ENCODE assay signal across 12 cellular contexts in the genomic region with DNA sequence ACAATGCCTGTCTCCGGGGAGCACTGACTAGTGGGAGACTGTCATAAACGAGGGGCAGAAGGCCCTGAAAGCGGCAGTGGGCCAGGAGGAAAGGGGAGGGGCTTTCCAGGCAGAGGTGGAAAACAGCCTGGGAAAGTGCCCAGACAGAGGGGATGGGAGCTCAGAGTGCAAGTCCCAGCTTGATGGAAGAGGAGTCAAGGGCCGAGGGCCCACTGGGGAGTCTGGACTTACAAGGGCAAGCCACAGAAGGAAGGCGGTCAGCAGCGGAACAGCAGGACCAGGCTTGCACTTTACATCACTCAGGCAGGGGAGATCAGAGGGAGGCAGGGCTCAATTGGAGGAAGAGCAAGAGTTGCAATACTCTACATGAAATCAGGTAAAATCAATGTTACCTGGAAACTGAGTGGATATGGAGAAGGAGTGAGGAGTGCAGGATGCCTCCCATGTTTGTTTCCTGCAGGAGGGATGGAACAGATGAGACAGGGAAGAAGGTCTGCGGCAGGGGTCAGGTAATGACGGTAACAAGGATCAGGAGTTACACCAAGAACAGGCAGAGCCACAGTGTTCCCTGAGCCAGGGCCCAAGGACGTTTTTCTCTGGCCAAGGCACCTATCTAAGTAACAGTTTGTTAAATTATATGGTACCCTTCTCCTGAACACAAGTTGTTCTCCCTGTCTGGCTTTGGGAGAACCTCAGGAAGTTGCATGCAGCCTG. TPM values are rescaled to one million over a fixed set of nuclear protein-coding genes. Genes with fewer than 3 reads are reported as not detected.
DNase-seq lines count a peak whose midpoint lies in the region; ATAC-seq and TF ChIP-seq lines count a peak whose summit lies in the region.
"Had no signal": no experiment of that assay in that cellular context is flagged by ENCODE, and none has a peak within 500 bp of the region (broad histone marks: within the 10 kb centered on the region; RNA-seq: fewer than 3 reads in every experiment).

No MANE protein-coding gene starts in this region.

- no peaks in the 10 kb centered on the region for H4K20me1 ChIP-seq in GM23248 (ENCODE audit: insufficient read depth)

- ATAC-seq in gastroesophageal sphincter, result no peak
- ATAC-seq in HG03135 (IDR thresholded peaks at IDR 0.05; ENCODE audit: unreplicated experiment), result no peak
- ATAC-seq: activated CD4-positive, CD25-positive, alpha-beta regulatory T cell treated with anti-CD3 and anti-CD28 coated beads, Interleukin-2, amount 50 U/mL, for 24 hours had no signal

- no peaks in the 10 kb centered on the region for H3K9me3 Mint-ChIP-seq in activated CD4-positive, alpha-beta memory T cell treated with anti-CD3 and anti-CD28 coated beads for 36 hours
- H3K9me3 Mint-ChIP-seq: IgD-negative memory B cell had no signal

- H3K36me3 ChIP-seq in GM23248 (ENCODE audit: low read depth), result no peaks in the 10 kb centered on the region
- no peaks in the 10 kb centered on the region for H3K36me3 ChIP-seq in gastroesophageal sphincter
- H3K36me3 ChIP-seq in rectal smooth muscle tissue (ENCODE audit: control insufficient read depth, insufficient read depth, low read length), result no peaks in the 10 kb centered on the region
- H3K36me3 ChIP-seq: Peyer's patch had no signal

- H3K4me2 ChIP-seq in GM23248 (ENCODE audit: unreplicated experiment), result no peak overlapping the region

- peaks cover 100% of the 10 kb centered on the region for H3K79me2 ChIP-seq in GM23248 (ENCODE audit: insufficient read depth)

- DNase-seq in GM23248 (no peak), NCI-H1436 treated with DMSO at 0.1 percent for 48 hours (lab: John Stamatoyannopoulos, UW) (no peak), AG08396 (ENCODE audit: low spot score) (no peak), GM13977 (ENCODE audit: low spot score) (no peak)
- no peak for DNase-seq in activated CD4-positive, alpha-beta memory T cell treated with anti-CD3 and anti-CD28 coated beads for 36 hours
- DNase-seq: NCI-H2029 treated with DMSO at 0.1 percent for 48 hours, Peyer's patch had no signal

- no peaks in the 10 kb centered on the region for H3K9me3 ChIP-seq in GM23248 (ENCODE audit: low read depth)
- H3K9me3 ChIP-seq in gastroesophageal sphincter, result no peaks in the 10 kb centered on the region
- H3K9me3 ChIP-seq: Peyer's patch had no signal

- in situ Hi-C loops in GM23248 (cut with MboI), result no loop called here
- in situ Hi-C loops in GM13977 (cut with MboI; ENCODE audit: low pct_unique_long_range_greater_than_20kb, low sequenced_read_pairs, unreplicated experiment), result no loop called here

- H3K4me3 ChIP-seq in GM23248 (no peak overlapping the region), gastroesophageal sphincter (no peak overlapping the region), rectal smooth muscle tissue (ENCODE audit: low read length) (no peak overlapping the region)
- H3K4me3 ChIP-seq: Peyer's patch had no signal

- POLR2A ChIA-PET in activated CD4-positive, alpha-beta memory T cell treated with anti-CD3 and anti-CD28 coated beads for 36 hours (lab: Charles Lee), result no interaction called here

- no peaks in the 10 kb centered on the region for H3K36me3 Mint-ChIP-seq in activated CD4-positive, alpha-beta memory T cell treated with anti-CD3 and anti-CD28 coated beads for 36 hours
- H3K36me3 Mint-ChIP-seq: IgD-negative memory B cell had no signal

- no peak overlapping the region for H3K4me3 Mint-ChIP-seq in activated CD4-positive, alpha-beta memory T cell treated with anti-CD3 and anti-CD28 coated beads for 36 hours
- H3K4me3 Mint-ChIP-seq: IgD-negative memory B cell had no signal

- H3K27ac ChIP-seq in GM23248 (peak overlapping the region; percentile 39), gastroesophageal sphincter (peak overlapping the region in 3 of 4 donors; percentile 58 to 90 (median 59)), rectal smooth muscle tissue (ENCODE audit: low read depth, low read length) (peak overlapping the region; percentile 28)

- intact Hi-C loops in activated CD4-positive, alpha-beta memory T cell treated with anti-CD3 and anti-CD28 coated beads for 36 hours (cut with micrococcal nuclease), result no loop called here

- H3K4me1 ChIP-seq in GM23248 (ENCODE audit: insufficient read depth) (peaks cover 71% of the 10 kb centered on the region), gastroesophageal sphincter (peaks cover 0 to 93% (median 69%) of the 10 kb centered on the region in 3 donors), rectal smooth muscle tissue (ENCODE audit: control insufficient read depth, insufficient read depth, low read length) (peaks cover 29% of the 10 kb centered on the region)

- H3K27me3 ChIP-seq in GM23248 (replicated peaks; ENCODE audit: insufficient read depth) (no peaks in the 10 kb centered on the region), gastroesophageal sphincter (no peaks in the 10 kb centered on the region), rectal smooth muscle tissue (ENCODE audit: control insufficient read depth, insufficient read depth, low read length) (no peaks in the 10 kb centered on the region)
- H3K27me3 ChIP-seq: Peyer's patch had no signal

- no peak overlapping the region for H2AFZ ChIP-seq in GM23248

- TF ChIP-seq CTCF in gastroesophageal sphincter (IDR thresholded peaks at IDR 0.05) (no peak), GM13977 (IDR thresholded peaks at IDR 0.05; ENCODE audit: extremely low read depth, insufficient read depth, missing control alignments) (no peak)

- TF ChIP-seq EP300 in gastroesophageal sphincter (IDR thresholded peaks at IDR 0.05), result no peak

- no peaks in the 10 kb centered on the region for H3K9me2 ChIP-seq in GM23248 (ENCODE audit: insufficient read depth)

- TF ChIP-seq POLR2A in gastroesophageal sphincter (IDR thresholded peaks at IDR 0.05), result no peak

- peak overlapping the region; percentile 7; the same call in 1 of the 2 replicates for H3K9ac ChIP-seq in GM23248
- H3K9ac ChIP-seq in rectal smooth muscle tissue (ENCODE audit: low read length), result no peak overlapping the region

- peaks cover 66% of the 10 kb centered on the region for H3K4me1 Mint-ChIP-seq in activated CD4-positive, alpha-beta memory T cell treated with anti-CD3 and anti-CD28 coated beads for 36 hours (ENCODE audit: low read depth)

- peak overlapping the region; percentile 14 for H3K27ac Mint-ChIP-seq in activated CD4-positive, alpha-beta memory T cell treated with anti-CD3 and anti-CD28 coated beads for 36 hours
- H3K27ac Mint-ChIP-seq: IgD-negative memory B cell had no signal

- H3F3A ChIP-seq in GM23248 (ENCODE audit: insufficient read depth), result peaks cover 50% of the 10 kb centered on the region

- CTCF ChIA-PET in activated CD4-positive, alpha-beta memory T cell treated with anti-CD3 and anti-CD28 coated beads for 36 hours (lab: Charles Lee), result interaction anchor here (2.2 to 10.8 kb wide), 2 partner anchors 13 to 24 kb away, joined by 14 to 111 read pairs; partner anchors contain the start of gene PXN

- 48 to 51% methylated on average over 9 of the region's 9 CpGs for WGBS in GM23248 (ENCODE audit: low coverage in 1 of 2, low lambda C conversion rate in 2 of 2, missing lambda C conversion rate in 2 of 2), 2 experiments
- 43 to 48% methylated on average over 9 of the region's 9 CpGs for WGBS in gastroesophageal sphincter (ENCODE audit: low coverage in 1 of 2), 2 donors

- no peaks in the 10 kb centered on the region for H3K27me3 Mint-ChIP-seq in activated CD4-positive, alpha-beta memory T cell treated with anti-CD3 and anti-CD28 coated beads for 36 hours

RNA-seq across cellular contexts. Expression of gene PXN, which starts 23.8 kb away (rescaled TPM):
- total RNA-seq in GM23248 (2014; rRNA removed; shearing (Covaris generic)), result 63.7 and 87.2 TPM in 2 replicates
- 134 and 135 TPM in 2 replicates for polyA plus RNA-seq in GM23248 (2016; fragmentation: Nextera tagmentation; extraction: Ambion mirVana)
- total RNA-seq in activated CD4-positive, alpha-beta memory T cell treated with anti-CD3 and anti-CD28 coated beads for 36 hours, result 10 to 100 TPM; 74.0 to 75.0 TPM
- 10 to 100 TPM; 43.2 to 80.4 (median 59.4) TPM for total RNA-seq in gastroesophageal sphincter

RNA-seq across cellular contexts. Expression of gene RPLP0, which starts 40.8 kb away (rescaled TPM):
- total RNA-seq in GM23248 (2014; rRNA removed; shearing (Covaris generic)), result 4,120 and 4,786 TPM in 2 replicates
- polyA plus RNA-seq in GM23248 (2016; fragmentation: Nextera tagmentation; extraction: Ambion mirVana), result 1,272 and 1,276 TPM in 2 replicates
- total RNA-seq in activated CD4-positive, alpha-beta memory T cell treated with anti-CD3 and anti-CD28 coated beads for 36 hours, result 1,000 to 10,000 TPM; 4,273 to 4,368 TPM
- 1,000 to 10,000 TPM; 1,730 to 2,825 (median 2,260) TPM for total RNA-seq in gastroesophageal sphincter

RNA-seq across cellular contexts. Expression of gene GCN1, which starts 47.2 kb away (rescaled TPM):
- total RNA-seq in GM23248 (2014; rRNA removed; shearing (Covaris generic)), result 74.8 and 79.7 TPM in 2 replicates
- 24.2 and 24.5 TPM in 2 replicates for polyA plus RNA-seq in GM23248 (2016; fragmentation: Nextera tagmentation; extraction: Ambion mirVana)
- total RNA-seq in activated CD4-positive, alpha-beta memory T cell treated with anti-CD3 and anti-CD28 coated beads for 36 hours, result 100 to 1,000 TPM; 121 TPM
- total RNA-seq in gastroesophageal sphincter, result 10 to 100 TPM; 39.3 to 82.2 (median 56.0) TPM

RNA-seq across cellular contexts. Expression of gene RNU4-2, which starts 50.0 kb away (rescaled TPM):
- under 0.01 TPM in 1 of 2 replicates, not detected in the other for total RNA-seq in GM23248 (2014; rRNA removed; shearing (Covaris generic))
- 4.0 and 6.9 TPM in 2 replicates for polyA plus RNA-seq in GM23248 (2016; fragmentation: Nextera tagmentation; extraction: Ambion mirVana)
- 1,000 to 10,000 TPM; 2,395 to 2,750 TPM for total RNA-seq in activated CD4-positive, alpha-beta memory T cell treated with anti-CD3 and anti-CD28 coated beads for 36 hours
- under 1 TPM in 3 of 4 donors, not detected in 1; under 0.01 TPM for total RNA-seq in gastroesophageal sphincter
- polyA plus RNA-seq: IgD-negative memory B cell had no signal

RNA-seq across cellular contexts. Expression of gene RNU4-1, which starts 51.3 kb away (rescaled TPM):
- total RNA-seq in GM23248 (2014; rRNA removed; shearing (Covaris generic)), result not detected in 2 replicates
- 4.1 TPM in 1 of 2 replicates, not detected in the other for polyA plus RNA-seq in GM23248 (2016; fragmentation: Nextera tagmentation; extraction: Ambion mirVana)
- total RNA-seq in activated CD4-positive, alpha-beta memory T cell treated with anti-CD3 and anti-CD28 coated beads for 36 hours, result 1,000 to 10,000 TPM; 1,180 to 1,201 TPM
- under 1 TPM in 1 of 4 donors, not detected in 3; under 0.01 TPM for total RNA-seq in gastroesophageal sphincter
- polyA plus RNA-seq: IgD-negative memory B cell had no signal
